In genomic region chrX:48539345-48540014, GRCh38 we compare ENCODE assay signal across 8 cellular contexts. TPM values are rescaled to one million over a fixed set of nuclear protein-coding genes. Genes with fewer than 3 reads are reported as not detected.
A peak's percentile ranks its signal among the peaks of the same experiment; 100 is the strongest.
DNase-seq lines count a peak whose midpoint lies in the region; ATAC-seq and TF ChIP-seq lines count a peak whose summit lies in the region.

A gene with protein sequence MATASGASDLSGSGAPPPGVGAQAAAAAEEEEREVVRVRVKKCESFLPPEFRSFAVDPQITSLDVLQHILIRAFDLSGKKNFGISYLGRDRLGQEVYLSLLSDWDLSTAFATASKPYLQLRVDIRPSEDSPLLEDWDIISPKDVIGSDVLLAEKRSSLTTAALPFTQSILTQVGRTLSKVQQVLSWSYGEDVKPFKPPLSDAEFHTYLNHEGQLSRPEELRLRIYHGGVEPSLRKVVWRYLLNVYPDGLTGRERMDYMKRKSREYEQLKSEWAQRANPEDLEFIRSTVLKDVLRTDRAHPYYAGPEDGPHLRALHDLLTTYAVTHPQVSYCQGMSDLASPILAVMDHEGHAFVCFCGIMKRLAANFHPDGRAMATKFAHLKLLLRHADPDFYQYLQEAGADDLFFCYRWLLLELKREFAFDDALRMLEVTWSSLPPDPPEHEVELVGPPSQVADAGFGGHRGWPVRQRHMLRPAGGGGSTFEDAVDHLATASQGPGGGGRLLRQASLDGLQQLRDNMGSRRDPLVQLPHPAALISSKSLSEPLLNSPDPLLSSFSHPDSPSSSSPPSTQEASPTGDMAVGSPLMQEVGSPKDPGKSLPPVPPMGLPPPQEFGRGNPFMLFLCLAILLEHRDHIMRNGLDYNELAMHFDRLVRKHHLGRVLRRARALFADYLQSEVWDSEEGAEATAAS (plus strand): TSS chrX:48539714. CDS start chrX:48539798, 84 bp downstream.

- H3K27me3 Mint-ChIP-seq in activated naive CD4-positive, alpha-beta T cell treated with anti-CD3 and anti-CD28 coated beads, Interleukin-2, amount 10 ng/mL, durations not matched to agents 7 days and 5 days = no peaks in the 10 kb centered on the region

- H3K27ac ChIP-seq in SK-N-MC (peak within 1 kb of the TSS; percentile 82), gastroesophageal sphincter (peak within 1 kb of the TSS; percentile 73 to 94 (median 88))

- H3K36me3 ChIP-seq in SK-N-MC (ENCODE audit: insufficient read depth, low read length) = peaks cover 9% of the 10 kb centered on the region; the same call in 1 of the 2 replicates
- H3K36me3 ChIP-seq in gastroesophageal sphincter = peaks cover 0 to 15% of the 10 kb centered on the region in 2 donors

- DNase-seq in GM04503 (ENCODE audit: low read depth) (peak; percentile 74), HEK293T (ENCODE audit: extremely low spot score) (peak; percentile 89), NAMALWA (ENCODE audit: low spot score) (peak; percentile 97), SK-N-MC (ENCODE audit: low read depth, low spot score) (peak; percentile 94), non-pigmented ciliary epithelial cell (ENCODE audit: low read depth) (peak; percentile 77), superior temporal gyrus (ENCODE audit: extremely low spot score) (peak; percentile 90)
- peak; percentile 98 for DNase-seq in activated naive CD4-positive, alpha-beta T cell treated with anti-CD3 and anti-CD28 coated beads, Interleukin-2, amount 10 ng/mL, durations not matched to agents 7 days and 5 days

- no peaks in the 10 kb centered on the region for H3K9me3 ChIP-seq in SK-N-MC (ENCODE audit: low read depth, low read length)
- no peaks in the 10 kb centered on the region for H3K9me3 ChIP-seq in gastroesophageal sphincter

- H3K4me3 ChIP-seq in SK-N-MC = peak within 1 kb of the TSS; percentile 87
- H3K4me3 ChIP-seq in gastroesophageal sphincter = peak within 1 kb of the TSS; percentile 49 to 74

- CTCF ChIA-PET in HEK293T (lab: Yijun Ruan, JAX) = interaction anchor here (0.6 kb wide), 1 partner anchor 522 kb away, joined by 3 read pairs; no protein-coding TSS in a partner anchor
- CTCF ChIA-PET in activated naive CD4-positive, alpha-beta T cell treated with anti-CD3 and anti-CD28 coated beads, Interleukin-2, amount 10 ng/mL, durations not matched to agents 7 days and 5 days (lab: Charles Lee) = interaction anchor here (0.8 to 2.1 kb wide), 5 partner anchors 18 to 72 kb away, joined by 3 to 9 read pairs (median 5); partner anchors contain the start of genes EBP and RBM3

- peak in 3 of 4 experiments; percentile 32 to 67 (median 50) for TF ChIP-seq CTCF in gastroesophageal sphincter (IDR thresholded peaks at IDR 0.05)

- POLR2A ChIA-PET in HEK293T (lab: Yijun Ruan, JAX) = interaction anchor here (0.9 to 1.6 kb wide), 4 partner anchors 8 to 40 kb away, joined by 3 to 13 read pairs (median 7); partner anchors contain the start of genes EBP and RBM3

- peak within 1 kb of the TSS; percentile 81 for H3K9ac ChIP-seq in SK-N-MC (ENCODE audit: insufficient read length)

- H3K27me3 ChIP-seq in gastroesophageal sphincter = no peaks in the 10 kb centered on the region

- peak; percentile 26 to 33 for TF ChIP-seq POLR2A in gastroesophageal sphincter (IDR thresholded peaks at IDR 0.05)

- H3K36me3 Mint-ChIP-seq in activated naive CD4-positive, alpha-beta T cell treated with anti-CD3 and anti-CD28 coated beads, Interleukin-2, amount 10 ng/mL, durations not matched to agents 7 days and 5 days = peaks cover 12% of the 10 kb centered on the region

- H3K4me1 ChIP-seq in gastroesophageal sphincter = peaks cover 0 to 16% (median 0%) of the 10 kb centered on the region in 3 donors

- peaks cover 24% of the 10 kb centered on the region for H3K4me1 Mint-ChIP-seq in activated naive CD4-positive, alpha-beta T cell treated with anti-CD3 and anti-CD28 coated beads, Interleukin-2, amount 10 ng/mL, durations not matched to agents 7 days and 5 days

- no peak for TF ChIP-seq EP300 in gastroesophageal sphincter (IDR thresholded peaks at IDR 0.05)

- 49% methylated on average over 11 of the region's 58 CpGs; no CpG with 5 or more reads in 1 of the 2 donors for WGBS in gastroesophageal sphincter (ENCODE audit: low coverage in 1 of 2), 2 donors

- H3K4me3 Mint-ChIP-seq in activated naive CD4-positive, alpha-beta T cell treated with anti-CD3 and anti-CD28 coated beads, Interleukin-2, amount 10 ng/mL, durations not matched to agents 7 days and 5 days = peak within 1 kb of the TSS; percentile 88

- H3K9me3 Mint-ChIP-seq in activated naive CD4-positive, alpha-beta T cell treated with anti-CD3 and anti-CD28 coated beads, Interleukin-2, amount 10 ng/mL, durations not matched to agents 7 days and 5 days = no peaks in the 10 kb centered on the region

- H3K27ac Mint-ChIP-seq in activated naive CD4-positive, alpha-beta T cell treated with anti-CD3 and anti-CD28 coated beads, Interleukin-2, amount 10 ng/mL, durations not matched to agents 7 days and 5 days = peak within 1 kb of the TSS; percentile 99

- ATAC-seq in gastroesophageal sphincter = peak; percentile 96

TF ChIP-seq in HEK293T, 16 proteins besides CTCF, POLR2A, EP300 and RAD21:
- TF ChIP-seq PKNOX1 (IDR thresholded peaks at IDR 0.05) (peak; percentile 63; the same call in 1 of the 2 replicates), ELF4 (IDR thresholded peaks at IDR 0.05) (peak; percentile 38; the same call in 1 of the 2 replicates), L3MBTL2 (conservative IDR thresholded peaks at IDR 0.05) (peak; percentile 7), ARNT (IDR thresholded peaks at IDR 0.05) (peak; percentile 60; the same call in 1 of the 2 replicates), SUZ12 (IDR thresholded peaks at IDR 0.05) (no peak)

RNA-seq across cellular contexts. Expression of the gene that starts here (rescaled TPM):
- total RNA-seq in gastroesophageal sphincter = 10 to 100 TPM in 3 of 4 donors, 1 to 10 TPM in 1; 8.4 to 16.9 (median 12.7) TPM

Comparison
In these comparisons a context has a peak if more than half of its experiments do, and no peak if none do; other contexts are left out.
1. Peak in every context shown above with its lines: DNase-seq, ATAC-seq, H3K4me3 ChIP-seq and H3K27ac ChIP-seq.